Comparison of ENCODE assay signal across 13 cellular contexts in genomic region chr1:19220080-19220846, GRCh38. TPM values are rescaled to one million over a fixed set of nuclear protein-coding genes. Genes with fewer than 3 reads are reported as not detected.
A peak's percentile ranks its signal among the peaks of the same experiment; 100 is the strongest.
DNase-seq lines count a peak whose midpoint lies in the region; ATAC-seq and TF ChIP-seq lines count a peak whose summit lies in the region.
"Had no signal": no experiment of that assay in that cellular context is flagged by ENCODE, and none has a peak within 500 bp of the region (broad histone marks: within the 10 kb centered on the region; RNA-seq: fewer than 3 reads in every experiment).

No MANE protein-coding gene starts in this region.

- no peaks in the 10 kb centered on the region for H3K27me3 Mint-ChIP-seq in activated naive CD4-positive, alpha-beta T cell treated with anti-CD3 and anti-CD28 coated beads for 36 hours (ENCODE audit: low read depth)
- H3K27me3 Mint-ChIP-seq in activated naive CD4-positive, alpha-beta T cell treated with anti-CD3 and anti-CD28 coated beads, Interleukin-2, amount 10 ng/mL, durations not matched to agents 7 days and 5 days, result no peaks in the 10 kb centered on the region

- WGBS in testis, 2 donors, result 90 to 96% methylated on average over 8 of the region's 8 CpGs

- H3K27ac ChIP-seq in coronary artery (no peak overlapping the region), skeletal muscle tissue (ENCODE audit: low read depth, low read length) (peak overlapping the region; percentile 61), testis (no peak overlapping the region)
- H3K27ac ChIP-seq: KMS-11 had no signal

- no peak for TF ChIP-seq POLR2A in testis (IDR thresholded peaks at IDR 0.05)

- H3K36me3 ChIP-seq in H7 (replicated peaks; ENCODE audit: control insufficient read depth, insufficient read depth, low read length), result peaks cover 31% of the 10 kb centered on the region
- H3K36me3 ChIP-seq in skeletal muscle tissue (ENCODE audit: control insufficient read depth in 3 of 3, insufficient read depth in 3 of 3, low read length in 3 of 3), result peaks cover 16 to 51% (median 49%) of the 10 kb centered on the region in 3 donors
- H3K36me3 ChIP-seq in testis (ENCODE audit: low read depth, missing control alignments), result no peaks in the 10 kb centered on the region

- peaks cover 55% of the 10 kb centered on the region for H3K36me3 Mint-ChIP-seq in activated naive CD4-positive, alpha-beta T cell treated with anti-CD3 and anti-CD28 coated beads for 36 hours (ENCODE audit: low read depth)
- peaks cover 67% of the 10 kb centered on the region for H3K36me3 Mint-ChIP-seq in activated naive CD4-positive, alpha-beta T cell treated with anti-CD3 and anti-CD28 coated beads, Interleukin-2, amount 10 ng/mL, durations not matched to agents 7 days and 5 days

- peak; percentile 24 for DNase-seq in activated naive CD4-positive, alpha-beta T cell treated with anti-CD3 and anti-CD28 coated beads for 36 hours
- DNase-seq in activated naive CD4-positive, alpha-beta T cell treated with anti-CD3 and anti-CD28 coated beads, Interleukin-2, amount 10 ng/mL, durations not matched to agents 7 days and 5 days, result no peak
- DNase-seq in H7 (peak; percentile 21), coronary artery (ENCODE audit: low spot score) (peak; percentile 12), GM20000 (ENCODE audit: low spot score) (no peak), testis (no peak)
- DNase-seq: activated CD4-positive, CD25-positive, alpha-beta regulatory T cell treated with anti-CD3 and anti-CD28 coated beads, Interleukin-2, amount 50 U/mL, for 72 hours; NCI-H1417 treated with DMSO at 0.1 percent for 48 hours; NCI-H524 had no signal

- no peak for TF ChIP-seq CTCF in coronary artery (IDR thresholded peaks at IDR 0.05)
- TF ChIP-seq CTCF in GM20000 (IDR thresholded peaks at IDR 0.05; ENCODE audit: extremely low read depth, missing control alignments), result no peak
- TF ChIP-seq CTCF in testis (IDR thresholded peaks at IDR 0.05), result no peak

- H3K4me1 ChIP-seq in skeletal muscle tissue (ENCODE audit: control insufficient read depth in 3 of 3, insufficient read depth in 3 of 3, low read length in 3 of 3) (peaks cover 39 to 48% (median 45%) of the 10 kb centered on the region in 3 donors), testis (no peaks in the 10 kb centered on the region)

- H3K9me3 Mint-ChIP-seq in activated naive CD4-positive, alpha-beta T cell treated with anti-CD3 and anti-CD28 coated beads for 36 hours, result no peaks in the 10 kb centered on the region
- no peaks in the 10 kb centered on the region for H3K9me3 Mint-ChIP-seq in activated naive CD4-positive, alpha-beta T cell treated with anti-CD3 and anti-CD28 coated beads, Interleukin-2, amount 10 ng/mL, durations not matched to agents 7 days and 5 days

- peaks cover 19% of the 10 kb centered on the region for H3K4me1 Mint-ChIP-seq in activated naive CD4-positive, alpha-beta T cell treated with anti-CD3 and anti-CD28 coated beads for 36 hours (ENCODE audit: low read depth)
- H3K4me1 Mint-ChIP-seq in activated naive CD4-positive, alpha-beta T cell treated with anti-CD3 and anti-CD28 coated beads, Interleukin-2, amount 10 ng/mL, durations not matched to agents 7 days and 5 days, result peaks cover 2% of the 10 kb centered on the region

- H3K4me3 ChIP-seq in H7 (ENCODE audit: insufficient read depth, low read depth, low read length) (no peak overlapping the region), coronary artery (no peak overlapping the region), skeletal muscle tissue (ENCODE audit: low read length in 3 of 3) (no peak overlapping the region), testis (no peak overlapping the region)

- no peak overlapping the region for H3K4me3 Mint-ChIP-seq in activated naive CD4-positive, alpha-beta T cell treated with anti-CD3 and anti-CD28 coated beads for 36 hours
- H3K4me3 Mint-ChIP-seq in activated naive CD4-positive, alpha-beta T cell treated with anti-CD3 and anti-CD28 coated beads, Interleukin-2, amount 10 ng/mL, durations not matched to agents 7 days and 5 days, result no peak overlapping the region

- H3K9me3 ChIP-seq in skeletal muscle tissue (ENCODE audit: control insufficient read depth in 3 of 3, low read length in 3 of 3) (no peaks in the 10 kb centered on the region), testis (no peaks in the 10 kb centered on the region)

- H3K9ac ChIP-seq in skeletal muscle tissue (ENCODE audit: low read depth in 1 of 3, low read length in 3 of 3), result peak overlapping the region in 2 of 3 donors; percentile 26 to 62
- H3K9ac ChIP-seq: KMS-11 had no signal

- peak overlapping the region; percentile 63 for H3K27ac Mint-ChIP-seq in activated naive CD4-positive, alpha-beta T cell treated with anti-CD3 and anti-CD28 coated beads for 36 hours
- no peak overlapping the region for H3K27ac Mint-ChIP-seq in activated naive CD4-positive, alpha-beta T cell treated with anti-CD3 and anti-CD28 coated beads, Interleukin-2, amount 10 ng/mL, durations not matched to agents 7 days and 5 days

- H3K27me3 ChIP-seq in H7 (ENCODE audit: control insufficient read depth, insufficient read depth, low read length) (no peaks in the 10 kb centered on the region), skeletal muscle tissue (ENCODE audit: control insufficient read depth in 3 of 3, insufficient read depth in 3 of 3, low read length in 3 of 3) (no peaks in the 10 kb centered on the region), testis (no peaks in the 10 kb centered on the region)

- no peak for ATAC-seq in HG02970 (IDR thresholded peaks at IDR 0.05; ENCODE audit: low FRiP score, unreplicated experiment)
- ATAC-seq: HCT116 had no signal

- intact Hi-C loops in activated naive CD4-positive, alpha-beta T cell treated with anti-CD3 and anti-CD28 coated beads for 36 hours (cut with micrococcal nuclease), result no loop called here
- intact Hi-C loops in testis (cut with DNase I; ENCODE audit: low total_unique reads), result no loop called here

- CTCF ChIA-PET in activated naive CD4-positive, alpha-beta T cell treated with anti-CD3 and anti-CD28 coated beads for 36 hours (lab: Charles Lee), result interaction anchor here (0.6 to 1.9 kb wide), 5 partner anchors 9 to 565 kb away, joined by 3 to 6 read pairs (median 4); partner anchors contain the start of gene UBR4
- CTCF ChIA-PET in activated naive CD4-positive, alpha-beta T cell treated with anti-CD3 and anti-CD28 coated beads, Interleukin-2, amount 10 ng/mL, durations not matched to agents 7 days and 5 days (lab: Charles Lee), result interaction anchor here (0.7 to 2.0 kb wide), 5 partner anchors 10 to 47 kb away, joined by 3 to 7 read pairs (median 4); no protein-coding TSS in a partner anchor

RNA-seq across cellular contexts. Expression of gene UBR4, which starts 10.2 kb away (rescaled TPM):
- total RNA-seq in activated naive CD4-positive, alpha-beta T cell treated with anti-CD3 and anti-CD28 coated beads for 36 hours, result 100 to 1,000 TPM; 165 to 169 TPM
- total RNA-seq in H7 (2014; rRNA removed; shearing (Covaris generic)), result 87.7 and 130 TPM in 2 replicates
- total RNA-seq in skeletal muscle tissue (73.6 TPM), testis (100 to 1,000 TPM; 613 to 708 TPM)
- 301 TPM for polyA plus RNA-seq in testis (ENCODE audit: insufficient read depth, low read depth, low replicate concordance)

RNA-seq across cellular contexts. Expression of gene EMC1, which starts 31.1 kb away (rescaled TPM):
- total RNA-seq in activated naive CD4-positive, alpha-beta T cell treated with anti-CD3 and anti-CD28 coated beads for 36 hours, result 10 to 100 TPM; 40.2 to 43.2 TPM
- 58.6 and 65.5 TPM in 2 replicates for total RNA-seq in H7 (2014; rRNA removed; shearing (Covaris generic))
- total RNA-seq in skeletal muscle tissue (36.5 TPM), testis (100 to 1,000 TPM in 1 of 2 donors, 10 to 100 TPM in 1; 79.0 to 114 TPM)
- 41.9 TPM for polyA plus RNA-seq in testis (ENCODE audit: insufficient read depth, low read depth, low replicate concordance)

RNA-seq across cellular contexts. Expression of gene MRTO4, which starts 31.3 kb away (rescaled TPM):
- 10 to 100 TPM; 53.2 to 54.3 TPM for total RNA-seq in activated naive CD4-positive, alpha-beta T cell treated with anti-CD3 and anti-CD28 coated beads for 36 hours
- total RNA-seq in H7 (2014; rRNA removed; shearing (Covaris generic)), result 77.4 and 82.4 TPM in 2 replicates
- total RNA-seq in skeletal muscle tissue (20.4 TPM), testis (10 to 100 TPM; 25.8 to 36.9 TPM)
- polyA plus RNA-seq in testis (ENCODE audit: insufficient read depth, low read depth, low replicate concordance), result 46.4 TPM

Comparison
In these comparisons a context has a peak if more than half of its experiments do, and no peak if none do; other contexts are left out.
1. DNase-seq: peak in activated naive CD4-positive, alpha-beta T cell treated with anti-CD3 and anti-CD28 coated beads for 36 hours (single experiment), H7 (single experiment) and coronary artery (single experiment); none in activated naive CD4-positive, alpha-beta T cell treated with anti-CD3 and anti-CD28 coated beads, Interleukin-2, amount 10 ng/mL, durations not matched to agents 7 days and 5 days (single experiment), GM20000 (single experiment) and testis (single experiment).